ENCODE assay signal across 30 cellular contexts in genomic region chr3:41093476-41093875, GRCh38.
"Had no signal": no experiment of that assay in that cellular context is flagged by ENCODE, and none has a peak within 500 bp of the region (broad histone marks: within the 10 kb centered on the region; RNA-seq: fewer than 3 reads in every experiment).

No MANE protein-coding gene starts in this region.

- H3K4me1 ChIP-seq: left lung, lower lobe of right lung, prostate gland, thyroid gland, transverse colon, upper lobe of right lung had no signal

- H3K27ac ChIP-seq: heart left ventricle, left lung, lower lobe of right lung, ovary, prostate gland, skin epidermis, testis, thyroid gland, transverse colon, upper lobe of right lung had no signal

- H3K36me3 ChIP-seq: heart left ventricle, left lung, lower lobe of right lung, ovary, prostate gland, thyroid gland, transverse colon, upper lobe of right lung had no signal

- H3K9me3 ChIP-seq: heart left ventricle, left lung, lower lobe of right lung, ovary, prostate gland, testis, thyroid gland, transverse colon, upper lobe of right lung had no signal

- H3K4me3 ChIP-seq: heart left ventricle, left lung, lower lobe of right lung, ovary, prostate gland, skin epidermis, testis, thyroid gland, transverse colon, upper lobe of right lung had no signal

- ATAC-seq: left colon; left lung; lower lobe of right lung; naive thymus-derived CD4-positive, alpha-beta T cell; natural killer cell treated with Interleukin-12 subunit alpha and Interleukin-12 subunit beta and Interleukin-15 and Interleukin-18, amount 100 ng/mL, for 72 hours; sciatic nerve; stimulated activated memory B cell treated with anti-CD40 and anti-IgM and Interleukin-4, amounts not matched to agents 10 μg/mL and 1 μg/mL and 100 μg/mL, for 72 hours; stimulated activated naive CD8-positive, alpha-beta T cell treated with anti-CD3 and anti-CD28 coated beads, Interleukin-15, amount 100 ng/mL, for 72 hours; upper lobe of right lung had no signal

- DNase-seq: heart left ventricle; hypothalamus; immature natural killer cell; kidney; left colon; left lung; lower lobe of right lung; mammary epithelial cell; mesenchymal stem cell; naive thymus-derived CD4-positive, alpha-beta T cell; ovary; retina; stimulated activated CD4-positive, alpha-beta T cell treated with anti-CD3 and anti-CD28 coated beads, Interleukin-12 subunit alpha, Interleukin-12 subunit beta, amount 100 ng/mL, for 4 hours; stimulated activated CD4-positive, alpha-beta T cell treated with anti-CD3 and anti-CD28 coated beads, Interleukin-15, amount 100 ng/mL, for 24 hours; stimulated activated CD4-positive, alpha-beta T cell treated with anti-CD3 and anti-CD28 coated beads, Interleukin-2, amount 100 ng/mL, for 24 hours; stimulated activated CD4-positive, alpha-beta T cell treated with anti-CD3 and anti-CD28 coated beads, Interleukin-4, amount 100 ng/mL, for 1 hour; stimulated activated naive CD4-positive, alpha-beta T cell treated with Interleukin-2 at 50 U/mL for 16 hours; stimulated activated naive CD8-positive, alpha-beta T cell treated with anti-CD3 and anti-CD28 coated beads, Interleukin-15, amount 100 ng/mL, for 72 hours; substantia nigra; testis; thyroid gland; transverse colon; upper lobe of right lung had no signal

- H3K27me3 ChIP-seq: heart left ventricle, left lung, ovary, testis, thyroid gland, transverse colon, upper lobe of right lung had no signal

- FAIRE-seq: islet of Langerhans, kidney, urothelium cell line had no signal
